In the genomic region with DNA sequence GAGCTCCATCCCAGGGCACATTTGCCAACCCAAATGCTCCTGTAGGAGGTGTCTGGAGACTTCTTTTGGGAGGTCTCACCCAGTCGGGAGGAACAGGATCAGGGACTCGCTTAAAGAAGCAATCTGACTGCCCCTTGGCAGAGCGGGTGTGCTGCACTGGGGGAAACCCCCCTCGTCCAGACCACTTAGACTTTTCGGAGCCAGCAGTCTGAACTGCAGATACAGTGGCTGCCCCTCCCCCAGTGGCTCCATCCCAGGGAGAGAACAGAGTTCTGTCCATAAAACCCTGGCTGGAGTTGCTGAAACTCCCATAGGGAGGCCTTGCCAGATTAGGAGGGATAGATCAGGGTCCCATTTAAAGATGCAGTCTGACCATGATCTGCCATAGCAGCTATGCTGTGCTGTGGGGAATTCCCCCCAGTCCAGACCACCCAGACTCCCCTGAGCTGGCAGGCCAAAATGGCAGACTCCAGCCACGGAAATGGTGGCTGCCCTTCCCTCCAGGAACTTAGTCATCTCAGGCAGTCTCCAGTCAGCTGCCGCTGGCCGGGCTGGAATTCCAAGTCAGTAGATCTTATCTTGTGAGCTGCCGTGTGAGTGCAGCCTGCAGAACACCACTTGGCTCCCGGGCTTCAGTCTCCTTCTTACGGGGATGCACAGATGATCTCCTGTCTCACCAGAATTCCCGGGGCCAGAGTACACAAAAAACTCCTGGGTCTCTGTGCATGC, we compare ENCODE assay signal across 18 cellular contexts.
DNase-seq lines count a peak whose midpoint lies in the region; ATAC-seq, FAIRE-seq and TF ChIP-seq lines count a peak whose summit lies in the region.
"Had no signal": no experiment of that assay in that cellular context is flagged by ENCODE, and none has a peak within 500 bp of the region (broad histone marks: within the 10 kb centered on the region; RNA-seq: fewer than 3 reads in every experiment).

No MANE protein-coding gene starts in this region.

- CTCF ChIA-PET in WTC11 (lab: Charles Lee): no interaction called here

- peaks cover 48% of the 10 kb centered on the region for H3K9me3 Mint-ChIP-seq in mesothelial cell of epicardium
- peaks cover 50% of the 10 kb centered on the region for H3K9me3 Mint-ChIP-seq in WTC11
- peaks cover 18 to 41% (median 31%) of the 10 kb centered on the region in 7 donors for H3K9me3 Mint-ChIP-seq in CD14-positive monocyte

- peak; percentile 33 for FAIRE-seq in HTR-8/SVneo (lab: Jason Lieb, UNC)

- no peak for ATAC-seq in WTC11
- ATAC-seq in GM21717 (IDR thresholded peaks at IDR 0.05; ENCODE audit: unreplicated experiment): no peak
- ATAC-seq: activated CD8-positive, alpha-beta memory T cell treated with anti-CD3 and anti-CD28 coated beads, Interleukin-2, amount 10 ng/mL, durations not matched to agents 7 days and 5 days; mucosa of descending colon had no signal

- DNase-seq in BE2C (peak; percentile 76), HTR-8/SVneo (ENCODE audit: insufficient read length, low spot score) (peak; percentile 52), cardiac fibroblast (ENCODE audit: low read depth in 2 of 2) (peak; percentile 47 to 50), mesothelial cell of epicardium (ENCODE audit: low spot score in 2 of 2, unreplicated experiment in 2 of 2) (peak in 1 of 2 experiments; percentile 40), WTC11 (ENCODE audit: low spot score) (no peak), CD14-positive monocyte (ENCODE audit: low spot score) (no peak), HPDE6-E6E7 (ENCODE audit: extremely low spot score) (no peak)
- DNase-seq: activated CD8-positive, alpha-beta memory T cell treated with anti-CD3 and anti-CD28 coated beads, Interleukin-2, amount 10 ng/mL, durations not matched to agents 7 days and 5 days; activated naive CD4-positive, alpha-beta T cell treated with anti-CD3 and anti-CD28 coated beads, Interleukin-2, amount 50 U/mL, for 16 hours; CD4-positive, alpha-beta T cell; cerebellar nuclear complex; GF-D8; mucosa of descending colon; NCI-H1436; NCI-H69; stimulated activated CD4-positive, alpha-beta T cell treated with anti-CD3 and anti-CD28 coated beads, Interleukin-2, amount 100 ng/mL, for 24 hours had no signal

- H3K4me3 ChIP-seq in BE2C (ENCODE audit: low read depth, low read length) (peak overlapping the region; percentile 28), cardiac fibroblast (replicated peaks in 1 of 2; ENCODE audit: low read depth in 2 of 2, low read length in 2 of 2) (no peak overlapping the region)
- H3K4me3 ChIP-seq: mucosa of descending colon, prostate gland had no signal

- POLR2A ChIA-PET in WTC11 (lab: Charles Lee): no interaction called here

- peak overlapping the region; percentile 11 for H3K4me3 Mint-ChIP-seq in mesothelial cell of epicardium
- H3K4me3 Mint-ChIP-seq in WTC11: no peak overlapping the region
- no peak overlapping the region for H3K4me3 Mint-ChIP-seq in CD14-positive monocyte
- H3K4me3 Mint-ChIP-seq: activated CD8-positive, alpha-beta memory T cell treated with anti-CD3 and anti-CD28 coated beads, Interleukin-2, amount 10 ng/mL, durations not matched to agents 7 days and 5 days; CD4-positive, alpha-beta T cell had no signal

- TF ChIP-seq CTCF in BE2C (IDR thresholded peaks at IDR 0.05; ENCODE audit: low read depth, low read length) (no peak), cardiac fibroblast (IDR thresholded peaks at IDR 0.05; ENCODE audit: low read depth, low read length) (no peak), mesothelial cell of epicardium (IDR thresholded peaks at IDR 0.05; ENCODE audit: unreplicated experiment) (no peak), WTC11 (IDR thresholded peaks at IDR 0.05) (no peak), CD14-positive monocyte (IDR thresholded peaks at IDR 0.05) (no peak)

- H3K36me3 Mint-ChIP-seq in mesothelial cell of epicardium (peaks cover 21% of the 10 kb centered on the region), WTC11 (peaks cover 18% of the 10 kb centered on the region), CD14-positive monocyte (no peaks in the 10 kb centered on the region)
- H3K36me3 Mint-ChIP-seq: activated CD8-positive, alpha-beta memory T cell treated with anti-CD3 and anti-CD28 coated beads, Interleukin-2, amount 10 ng/mL, durations not matched to agents 7 days and 5 days had no signal

- H3K4me1 ChIP-seq in BE2C: peaks cover 18% of the 10 kb centered on the region
- H3K4me1 ChIP-seq: prostate gland had no signal

- intact Hi-C loops in CD14-positive monocyte (cut with micrococcal nuclease): no loop called here

- no peaks in the 10 kb centered on the region for H3K9me3 ChIP-seq in BE2C
- H3K9me3 ChIP-seq: prostate gland had no signal

- no peaks in the 10 kb centered on the region for H3K36me3 ChIP-seq in BE2C
- H3K36me3 ChIP-seq: prostate gland had no signal

- peak overlapping the region; percentile 63 for H3K27ac Mint-ChIP-seq in mesothelial cell of epicardium
- no peak overlapping the region for H3K27ac Mint-ChIP-seq in WTC11
- H3K27ac Mint-ChIP-seq in CD14-positive monocyte: no peak overlapping the region
- H3K27ac Mint-ChIP-seq: activated CD8-positive, alpha-beta memory T cell treated with anti-CD3 and anti-CD28 coated beads, Interleukin-2, amount 10 ng/mL, durations not matched to agents 7 days and 5 days; CD4-positive, alpha-beta T cell had no signal

- H3K27me3 Mint-ChIP-seq in mesothelial cell of epicardium (ENCODE audit: low read depth) (no peaks in the 10 kb centered on the region), WTC11 (ENCODE audit: low read depth) (no peaks in the 10 kb centered on the region), CD14-positive monocyte (ENCODE audit: low read depth in 3 of 3) (peaks cover 0 to 1% (median 0%) of the 10 kb centered on the region in 3 donors)
- H3K27me3 Mint-ChIP-seq: activated CD8-positive, alpha-beta memory T cell treated with anti-CD3 and anti-CD28 coated beads, Interleukin-2, amount 10 ng/mL, durations not matched to agents 7 days and 5 days; CD4-positive, alpha-beta T cell had no signal

- no peaks in the 10 kb centered on the region for H3K27me3 ChIP-seq in BE2C

- H3K4me1 Mint-ChIP-seq in mesothelial cell of epicardium (peaks cover 17% of the 10 kb centered on the region), WTC11 (no peaks in the 10 kb centered on the region), CD14-positive monocyte (no peaks in the 10 kb centered on the region)
- H3K4me1 Mint-ChIP-seq: activated CD8-positive, alpha-beta memory T cell treated with anti-CD3 and anti-CD28 coated beads, Interleukin-2, amount 10 ng/mL, durations not matched to agents 7 days and 5 days had no signal

TF ChIP-seq in WTC11, 78 proteins besides CTCF, POLR2A, EP300 and RAD21:
- TF ChIP-seq ZNF263 (CRISPR knock-in tag; IDR thresholded peaks at IDR 0.05; ENCODE audit: low read depth) (no peak), SMAD3 (CRISPR knock-in tag; IDR thresholded peaks at IDR 0.05; ENCODE audit: borderline replicate concordance) (no peak), MYBL2 (CRISPR knock-in tag; IDR thresholded peaks at IDR 0.05) (no peak), GABPB1 (CRISPR knock-in tag; IDR thresholded peaks at IDR 0.05) (no peak)
TF ChIP-seq in WTC11: peak in this region for 0.

Comparison
In these comparisons a context has a peak if more than half of its experiments do, and no peak if none do; other contexts are left out.
1. DNase-seq: peak in BE2C (single experiment), HTR-8/SVneo (single experiment) and cardiac fibroblast (2 of 2); none in WTC11 (single experiment), CD14-positive monocyte (single experiment) and HPDE6-E6E7 (single experiment).